16 cellular contexts compared by ENCODE assay signal in the genomic region with DNA sequence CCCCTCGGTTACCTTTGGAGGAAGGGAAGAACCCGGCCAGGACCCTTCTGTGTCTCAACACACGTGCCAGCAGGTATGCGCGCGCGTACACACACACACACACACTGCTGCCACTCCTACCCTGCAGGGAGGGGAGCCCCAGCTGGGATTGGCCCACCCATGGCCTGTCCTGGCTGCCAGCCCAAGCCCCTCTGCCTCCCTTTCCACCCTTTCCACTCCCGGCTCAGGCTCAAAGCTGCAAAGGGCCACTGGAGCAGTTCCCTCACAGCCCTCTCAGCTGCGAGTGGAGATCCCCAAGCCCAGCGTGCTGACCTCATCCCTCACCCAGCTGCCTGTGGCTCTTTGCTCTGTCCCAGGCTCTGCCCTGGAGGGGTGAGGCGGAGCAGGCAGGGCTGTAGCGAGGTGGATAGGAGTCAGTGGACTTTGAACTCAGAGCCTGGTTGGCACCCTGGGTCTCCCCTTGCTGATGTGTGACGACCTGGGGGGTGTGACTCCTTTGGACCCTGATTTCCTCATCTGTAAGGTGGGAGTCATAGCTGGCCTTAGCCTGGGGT. TPM values are rescaled to one million over a fixed set of nuclear protein-coding genes. Genes with fewer than 3 reads are reported as not detected.
DNase-seq lines count a peak whose midpoint lies in the region; ATAC-seq and TF ChIP-seq lines count a peak whose summit lies in the region.
"Had no signal": no experiment of that assay in that cellular context is flagged by ENCODE, and none has a peak within 500 bp of the region (broad histone marks: within the 10 kb centered on the region; RNA-seq: fewer than 3 reads in every experiment).

No MANE protein-coding gene starts in this region.

- H3K36me3 ChIP-seq in ovary = no peaks in the 10 kb centered on the region
- H3K36me3 ChIP-seq: uterus had no signal

- H3K4me3 Mint-ChIP-seq in progenitor cell of endocrine pancreas (ENCODE audit: low read depth) = no peak overlapping the region
- H3K4me3 Mint-ChIP-seq: WTC11 had no signal

- no peak for TF ChIP-seq POLR2A in ovary (IDR thresholded peaks at IDR 0.05)

- H3K27ac ChIP-seq in substantia nigra (ENCODE audit: low read depth, low read length, poor library complexity, severe bottlenecking) = peak overlapping the region; percentile 97
- no peak overlapping the region for H3K27ac ChIP-seq in ovary
- H3K27ac ChIP-seq: uterus had no signal

- DNase-seq in NCI-H510A treated with DMSO at 0.1 percent for 48 hours (lab: John Stamatoyannopoulos, UW) = peak; percentile 13
- DNase-seq in NCI-H510A (lab: John Stamatoyannopoulos, UW) = no peak
- DNase-seq in NCI-H2171 treated with DMSO at 0.1 percent for 48 hours (lab: John Stamatoyannopoulos, UW) = peak; percentile 52
- DNase-seq in hippocampal formation (lab: John Stamatoyannopoulos, UW) = peak; percentile 41 to 69
- peak in 34 of 49 donors; percentile 5 to 76 (median 41) for DNase-seq in substantia nigra (lab: John Stamatoyannopoulos, UW)
- DNase-seq in ovary = no peak
- DNase-seq in progenitor cell of endocrine pancreas (ENCODE audit: low spot score, unreplicated experiment) = no peak
- DNase-seq: activated naive CD4-positive, alpha-beta T cell; foreskin fibroblast; KG1; mesenchymal stem cell; stimulated activated naive CD4-positive, alpha-beta T cell; SW 1271; uterus had no signal

- ATAC-seq in GM21717 (IDR thresholded peaks at IDR 0.05; ENCODE audit: unreplicated experiment) = no peak
- ATAC-seq: WTC11 had no signal

- TF ChIP-seq CTCF in ovary (IDR thresholded peaks at IDR 0.05) (no peak), progenitor cell of endocrine pancreas (IDR thresholded peaks at IDR 0.05; ENCODE audit: unreplicated experiment) (no peak)

- intact Hi-C loops in ovary (cut with DNase I) = no loop called here

- H3K27me3 ChIP-seq in ovary = no peaks in the 10 kb centered on the region
- H3K27me3 ChIP-seq: uterus had no signal

- no peak overlapping the region for H3K27ac Mint-ChIP-seq in progenitor cell of endocrine pancreas
- H3K27ac Mint-ChIP-seq: WTC11 had no signal

- no peaks in the 10 kb centered on the region for H3K36me3 Mint-ChIP-seq in progenitor cell of endocrine pancreas (ENCODE audit: insufficient read depth)
- H3K36me3 Mint-ChIP-seq: WTC11 had no signal

- H3K4me3 ChIP-seq in ovary = no peak overlapping the region
- H3K4me3 ChIP-seq: uterus had no signal

- H3K9me3 Mint-ChIP-seq in progenitor cell of endocrine pancreas (ENCODE audit: low read depth) = no peaks in the 10 kb centered on the region
- H3K9me3 Mint-ChIP-seq: WTC11 had no signal

- 38 to 59% (median 42%) methylated on average over 13 of the region's 13 CpGs for WGBS in ovary, 3 donors

- H3K9me3 ChIP-seq in ovary = no peaks in the 10 kb centered on the region
- H3K9me3 ChIP-seq: uterus had no signal

- no peak for TF ChIP-seq EP300 in ovary (IDR thresholded peaks at IDR 0.05)

- H3K4me1 Mint-ChIP-seq in progenitor cell of endocrine pancreas (ENCODE audit: low read depth) = peaks cover 3% of the 10 kb centered on the region

- H3K4me1 ChIP-seq in ovary (ENCODE audit: insufficient read depth) = no peaks in the 10 kb centered on the region
- H3K4me1 ChIP-seq: uterus had no signal

- peaks cover 17% of the 10 kb centered on the region for H3K27me3 Mint-ChIP-seq in progenitor cell of endocrine pancreas

RNA-seq across cellular contexts. Expression of gene KIF19, which starts 14.5 kb away (rescaled TPM):
- 10 to 100 TPM in 1 of 7 donors, 1 to 10 TPM in 3, under 1 TPM in 2, not detected in 1; 0.33 to 15.0 (median 1.4) TPM for total RNA-seq in ovary
- under 1 TPM in 1 of 2 donors, not detected in 1; 0.54 TPM for polyA plus RNA-seq in ovary
- total RNA-seq in progenitor cell of endocrine pancreas = 1.7 and 2.2 TPM in 2 replicates

RNA-seq across cellular contexts. Expression of gene BTBD17, which starts 21.1 kb away (rescaled TPM):
- total RNA-seq in ovary (not detected), progenitor cell of endocrine pancreas (2.8 and 3.4 TPM in 2 replicates)
- not detected for polyA plus RNA-seq in ovary

RNA-seq across cellular contexts. Expression of gene GPR142, which starts 26.8 kb away (rescaled TPM):
- total RNA-seq in ovary = under 1 TPM in 1 of 7 donors, not detected in 6; 0.25 TPM
- under 1 TPM in 1 of 2 donors, not detected in 1; 0.05 TPM for polyA plus RNA-seq in ovary
- total RNA-seq in progenitor cell of endocrine pancreas = 6.0 and 6.6 TPM in 2 replicates
- total RNA-seq: WTC11 had no signal

Comparison
In these comparisons a context has a peak if more than half of its experiments do, and no peak if none do; other contexts are left out.
1. DNase-seq: peak in NCI-H510A treated with DMSO at 0.1 percent for 48 hours (single experiment), NCI-H2171 treated with DMSO at 0.1 percent for 48 hours (single experiment), hippocampal formation (2 of 2) and substantia nigra (34 of 49); none in NCI-H510A (single experiment), ovary (0 of 5) and progenitor cell of endocrine pancreas (single experiment).